In genomic region chr6:20166226-20166625, GRCh38 we compare ENCODE assay signal across 35 cellular contexts.
"Had no signal": no experiment of that assay in that cellular context is flagged by ENCODE, and none has a peak within 500 bp of the region (broad histone marks: within the 10 kb centered on the region; RNA-seq: fewer than 3 reads in every experiment).

No MANE protein-coding gene starts in this region.

- H3K36me3 ChIP-seq: ascending aorta, cardiac muscle cell, MG63, WERI-Rb-1 had no signal

- H3K9me3 ChIP-seq: ascending aorta, MG63, Peyer's patch had no signal

- H3K9me3 Mint-ChIP-seq: activated CD4-positive, alpha-beta memory T cell treated with anti-CD3 and anti-CD28 coated beads, Interleukin-2, amount 10 ng/mL, durations not matched to agents 7 days and 5 days; central memory CD8-positive, alpha-beta T cell had no signal

- DNase-seq: activated CD4-positive, alpha-beta memory T cell treated with anti-CD3 and anti-CD28 coated beads, Interleukin-2, amount 10 ng/mL, durations not matched to agents 7 days and 5 days; activated CD4-positive, alpha-beta T cell treated with anti-CD3 and anti-CD28 coated beads for 1 hour; activated CD4-positive, alpha-beta T cell treated with anti-CD3 and anti-CD28 coated beads for 48 hours; activated CD4-positive, CD25-positive, alpha-beta regulatory T cell; activated CD8-positive, alpha-beta memory T cell treated with anti-CD3 and anti-CD28 coated beads for 24 hours; activated CD8-positive, alpha-beta memory T cell treated with anti-CD3 and anti-CD28 coated beads, Interleukin-2, amount 10 ng/mL, durations not matched to agents 7 days and 5 days; activated CD8-positive, alpha-beta memory T cell treated with anti-CD3 and anti-CD28 coated beads, Interleukin-2, amount 50 U/mL, for 48 hours; activated effector memory CD4-positive, alpha-beta T cell treated with Interleukin-2 at 50 U/mL for 16 hours; activated naive CD4-positive, alpha-beta T cell treated with anti-CD3 and anti-CD28 coated beads, Interleukin-2, amount 50 U/mL, for 16 hours; activated naive CD8-positive, alpha-beta T cell treated with anti-CD3 and anti-CD28 coated beads, Interleukin-2, amount 10 ng/mL, durations not matched to agents 7 days and 5 days; activated T-cell treated with anti-CD3 and anti-CD28 coated beads, Interleukin-2, amount 50 U/mL, for 48 hours; amygdala; Kasumi-1; MG63; NCI-H1048; NCI-H1105 treated with DMSO at 0.1 percent for 48 hours; NCI-H1436; NCI-H1694; NCI-H1930; NCI-H2081 treated with DMSO at 0.1 percent for 48 hours; NCI-H345; NCI-H526; NCI-H748 treated with DMSO at 0.1 percent for 48 hours; NK-92 treated with Interleukin-12 subunit alpha and Interleukin-12 subunit beta, amount 100 ng/mL, for 24 hours; PC-3; Peyer's patch; RPMI8226; SW 1271; T-helper 1 cell; T-helper 2 cell; T-helper 9 cell; WERI-Rb-1 had no signal

- H3K4me3 ChIP-seq: ascending aorta, cardiac muscle cell, MG63, Peyer's patch had no signal

- H3K27me3 ChIP-seq: ascending aorta, cardiac muscle cell, MG63, Peyer's patch had no signal

- ATAC-seq: activated CD8-positive, alpha-beta memory T cell treated with anti-CD3 and anti-CD28 coated beads, Interleukin-2, amount 10 ng/mL, durations not matched to agents 7 days and 5 days; PC-3 had no signal

- H3K4me3 Mint-ChIP-seq: activated CD4-positive, alpha-beta memory T cell treated with anti-CD3 and anti-CD28 coated beads, Interleukin-2, amount 10 ng/mL, durations not matched to agents 7 days and 5 days; activated CD8-positive, alpha-beta memory T cell treated with anti-CD3 and anti-CD28 coated beads, Interleukin-2, amount 10 ng/mL, durations not matched to agents 7 days and 5 days; activated naive CD8-positive, alpha-beta T cell treated with anti-CD3 and anti-CD28 coated beads, Interleukin-2, amount 10 ng/mL, durations not matched to agents 7 days and 5 days; central memory CD8-positive, alpha-beta T cell had no signal

- H3K4me1 Mint-ChIP-seq: activated CD8-positive, alpha-beta memory T cell treated with anti-CD3 and anti-CD28 coated beads, Interleukin-2, amount 10 ng/mL, durations not matched to agents 7 days and 5 days had no signal

- H3K27ac ChIP-seq: ascending aorta, cardiac muscle cell, Peyer's patch, WERI-Rb-1 had no signal

- H3K27ac Mint-ChIP-seq: activated CD4-positive, alpha-beta memory T cell treated with anti-CD3 and anti-CD28 coated beads, Interleukin-2, amount 10 ng/mL, durations not matched to agents 7 days and 5 days; activated CD8-positive, alpha-beta memory T cell treated with anti-CD3 and anti-CD28 coated beads, Interleukin-2, amount 10 ng/mL, durations not matched to agents 7 days and 5 days; activated naive CD8-positive, alpha-beta T cell treated with anti-CD3 and anti-CD28 coated beads, Interleukin-2, amount 10 ng/mL, durations not matched to agents 7 days and 5 days had no signal

- H3K27me3 Mint-ChIP-seq: activated CD4-positive, alpha-beta memory T cell treated with anti-CD3 and anti-CD28 coated beads, Interleukin-2, amount 10 ng/mL, durations not matched to agents 7 days and 5 days; activated CD8-positive, alpha-beta memory T cell treated with anti-CD3 and anti-CD28 coated beads, Interleukin-2, amount 10 ng/mL, durations not matched to agents 7 days and 5 days; activated naive CD8-positive, alpha-beta T cell treated with anti-CD3 and anti-CD28 coated beads, Interleukin-2, amount 10 ng/mL, durations not matched to agents 7 days and 5 days; central memory CD8-positive, alpha-beta T cell had no signal
